ENCODE assay signal across 26 cellular contexts in genomic region chr13:49840667-49841066, GRCh38.
"Had no signal": no experiment of that assay in that cellular context is flagged by ENCODE, and none has a peak within 500 bp of the region (broad histone marks: within the 10 kb centered on the region; RNA-seq: fewer than 3 reads in every experiment).

No MANE protein-coding gene starts in this region.

- H3K4me1 Mint-ChIP-seq: activated CD4-positive, alpha-beta memory T cell treated with anti-CD3 and anti-CD28 coated beads, Interleukin-2, amount 10 ng/mL, durations not matched to agents 7 days and 5 days; central memory CD8-positive, alpha-beta T cell; memory B cell; nephron; stimulated activated effector memory CD8-positive, alpha-beta T cell treated with anti-CD3 and anti-CD28 coated beads, Interleukin-12 subunit alpha, Interleukin-12 subunit beta, amount 100 ng/mL, for 72 hours had no signal

- H3K4me1 ChIP-seq: breast epithelium, pancreas, right lobe of liver, stomach, suprapubic skin, tibial nerve had no signal

- H3K27me3 ChIP-seq: breast epithelium, dorsolateral prefrontal cortex, pancreas, right lobe of liver, stomach, suprapubic skin, tibial nerve had no signal

- H3K27ac Mint-ChIP-seq: activated CD4-positive, alpha-beta memory T cell treated with anti-CD3 and anti-CD28 coated beads, Interleukin-2, amount 10 ng/mL, durations not matched to agents 7 days and 5 days; activated naive CD4-positive, alpha-beta T cell treated with anti-CD3 and anti-CD28 coated beads for 36 hours; activated naive CD8-positive, alpha-beta T cell treated with anti-CD3 and anti-CD28 coated beads, Interleukin-2, amount 10 ng/mL, durations not matched to agents 7 days and 5 days; activated T-cell treated with anti-CD3 and anti-CD28 coated beads, Interleukin-2, amount 50 U/mL, for 72 hours; effector memory CD8-positive, alpha-beta T cell; memory B cell; nephron; stimulated activated effector memory CD8-positive, alpha-beta T cell treated with anti-CD3 and anti-CD28 coated beads, Interleukin-12 subunit alpha, Interleukin-12 subunit beta, amount 100 ng/mL, for 72 hours had no signal

- H3K27me3 Mint-ChIP-seq: activated CD4-positive, alpha-beta memory T cell treated with anti-CD3 and anti-CD28 coated beads, Interleukin-2, amount 10 ng/mL, durations not matched to agents 7 days and 5 days; activated naive CD8-positive, alpha-beta T cell treated with anti-CD3 and anti-CD28 coated beads, Interleukin-2, amount 10 ng/mL, durations not matched to agents 7 days and 5 days; central memory CD8-positive, alpha-beta T cell; memory B cell had no signal

- H3K36me3 Mint-ChIP-seq: activated naive CD8-positive, alpha-beta T cell treated with anti-CD3 and anti-CD28 coated beads, Interleukin-2, amount 10 ng/mL, durations not matched to agents 7 days and 5 days; memory B cell; stimulated activated effector memory CD8-positive, alpha-beta T cell treated with anti-CD3 and anti-CD28 coated beads, Interleukin-12 subunit alpha, Interleukin-12 subunit beta, amount 100 ng/mL, for 72 hours had no signal

- H3K9me3 Mint-ChIP-seq: activated CD4-positive, alpha-beta memory T cell treated with anti-CD3 and anti-CD28 coated beads, Interleukin-2, amount 10 ng/mL, durations not matched to agents 7 days and 5 days; activated naive CD4-positive, alpha-beta T cell treated with anti-CD3 and anti-CD28 coated beads for 36 hours; activated naive CD8-positive, alpha-beta T cell treated with anti-CD3 and anti-CD28 coated beads, Interleukin-2, amount 10 ng/mL, durations not matched to agents 7 days and 5 days; activated T-cell treated with anti-CD3 and anti-CD28 coated beads, Interleukin-2, amount 50 U/mL, for 72 hours; central memory CD8-positive, alpha-beta T cell; effector memory CD8-positive, alpha-beta T cell; memory B cell; nephron; stimulated activated effector memory CD8-positive, alpha-beta T cell treated with anti-CD3 and anti-CD28 coated beads, Interleukin-12 subunit alpha, Interleukin-12 subunit beta, amount 100 ng/mL, for 72 hours had no signal

- ATAC-seq: activated T-cell treated with anti-CD3 and anti-CD28 coated beads, Interleukin-2, amount 50 U/mL, for 72 hours; effector memory CD8-positive, alpha-beta T cell; left cardiac atrium; right lobe of liver; stimulated activated effector memory CD8-positive, alpha-beta T cell treated with anti-CD3 and anti-CD28 coated beads, Interleukin-12 subunit alpha, Interleukin-12 subunit beta, amount 100 ng/mL, for 72 hours had no signal

- H3K4me3 Mint-ChIP-seq: activated CD4-positive, alpha-beta memory T cell treated with anti-CD3 and anti-CD28 coated beads, Interleukin-2, amount 10 ng/mL, durations not matched to agents 7 days and 5 days; activated naive CD4-positive, alpha-beta T cell treated with anti-CD3 and anti-CD28 coated beads for 36 hours; activated naive CD8-positive, alpha-beta T cell treated with anti-CD3 and anti-CD28 coated beads, Interleukin-2, amount 10 ng/mL, durations not matched to agents 7 days and 5 days; activated T-cell treated with anti-CD3 and anti-CD28 coated beads, Interleukin-2, amount 50 U/mL, for 72 hours; central memory CD8-positive, alpha-beta T cell; effector memory CD8-positive, alpha-beta T cell; memory B cell; nephron; stimulated activated effector memory CD8-positive, alpha-beta T cell treated with anti-CD3 and anti-CD28 coated beads, Interleukin-12 subunit alpha, Interleukin-12 subunit beta, amount 100 ng/mL, for 72 hours had no signal

- H3K36me3 ChIP-seq: breast epithelium, pancreas, right lobe of liver, stomach, suprapubic skin, tibial nerve had no signal

- H3K4me3 ChIP-seq: breast epithelium, dorsolateral prefrontal cortex, pancreas, right lobe of liver, skin epidermis, stomach, suprapubic skin, tibial nerve had no signal

- DNase-seq: activated CD4-positive, alpha-beta memory T cell treated with anti-CD3 and anti-CD28 coated beads, Interleukin-2, amount 10 ng/mL, durations not matched to agents 7 days and 5 days; activated CD4-positive, alpha-beta T cell treated with anti-CD3 and anti-CD28 coated beads for 48 hours; activated effector memory CD4-positive, alpha-beta T cell treated with Interleukin-2 at 50 U/mL for 16 hours; activated naive CD4-positive, alpha-beta T cell treated with anti-CD3 and anti-CD28 coated beads for 36 hours; activated naive CD8-positive, alpha-beta T cell treated with anti-CD3 and anti-CD28 coated beads, Interleukin-2, amount 10 ng/mL, durations not matched to agents 7 days and 5 days; activated T-cell treated with anti-CD3 and anti-CD28 coated beads, Interleukin-2, amount 50 U/mL, for 72 hours; amniotic stem cell; dorsolateral prefrontal cortex; effector memory CD8-positive, alpha-beta T cell; hippocampal formation; left cardiac atrium; pancreas; right lobe of liver; stimulated activated CD4-positive, alpha-beta T cell treated with anti-CD3 and anti-CD28 coated beads, Interleukin-2, amount 100 ng/mL, for 24 hours; stomach had no signal

- H3K27ac ChIP-seq: breast epithelium, dorsolateral prefrontal cortex, pancreas, right lobe of liver, skin epidermis, stomach, suprapubic skin, tibial nerve had no signal

- FAIRE-seq: colon, endothelial cell of umbilical vein, islet of Langerhans, pancreas had no signal

- H3K9me3 ChIP-seq: breast epithelium, pancreas, right lobe of liver, stomach, suprapubic skin, tibial nerve had no signal
